1 cellular context compared by ENCODE assay signal in genomic region chr4:151013491-151013890, GRCh38.
TF ChIP-seq lines count a peak whose summit lies in the region.

No MANE protein-coding gene starts in this region.

TF ChIP-seq in GM23338, 12 proteins besides CTCF, POLR2A, EP300 and RAD21 (continued from another document):
- TF ChIP-seq REST (IDR thresholded peaks at IDR 0.05; ENCODE audit: unreplicated experiment) (no peak), JUNB (IDR thresholded peaks at IDR 0.05; ENCODE audit: unreplicated experiment) (no peak), NANOG (IDR thresholded peaks at IDR 0.05; ENCODE audit: borderline replicate concordance) (no peak), EZH2 (IDR thresholded peaks at IDR 0.05; ENCODE audit: low read depth, unreplicated experiment) (no peak), EZH2phosphoT487 (IDR thresholded peaks at IDR 0.05; ENCODE audit: unreplicated experiment) (no peak), POLR2AphosphoS5 (IDR thresholded peaks at IDR 0.05; ENCODE audit: low read depth) (no peak)
